In genomic region chr1:224736619-224737352, GRCh38 we compare ENCODE assay signal across 9 cellular contexts.
DNase-seq lines count a peak whose midpoint lies in the region; ATAC-seq and TF ChIP-seq lines count a peak whose summit lies in the region.
"Had no signal": no experiment of that assay in that cellular context is flagged by ENCODE, and none has a peak within 500 bp of the region (broad histone marks: within the 10 kb centered on the region; RNA-seq: fewer than 3 reads in every experiment).

No MANE protein-coding gene starts in this region.

- peak; percentile 41 for ATAC-seq in GM21367 (IDR thresholded peaks at IDR 0.05; ENCODE audit: unreplicated experiment)
- ATAC-seq in HG03520 (IDR thresholded peaks at IDR 0.05; ENCODE audit: unreplicated experiment) = peak; percentile 50

- H3K4me1 Mint-ChIP-seq in activated CD4-positive, alpha-beta T cell treated with anti-CD3 and anti-CD28 coated beads, Interleukin-2, amount 10 ng/mL, durations not matched to agents 7 days and 5 days = peaks cover 22% of the 10 kb centered on the region

- no peak overlapping the region for H3K4me3 Mint-ChIP-seq in activated CD4-positive, alpha-beta T cell treated with anti-CD3 and anti-CD28 coated beads, Interleukin-2, amount 10 ng/mL, durations not matched to agents 7 days and 5 days

- no peak overlapping the region for H3K4me3 ChIP-seq in foreskin fibroblast (ENCODE audit: low read depth in 1 of 2, low read length in 2 of 2)
- no peak overlapping the region for H3K4me3 ChIP-seq in effector memory CD4-positive, alpha-beta T cell (ENCODE audit: insufficient read depth, low read depth, low read length, poor library complexity, severe bottlenecking)
- H3K4me3 ChIP-seq: adrenal gland had no signal

- H3K36me3 Mint-ChIP-seq in activated CD4-positive, alpha-beta T cell treated with anti-CD3 and anti-CD28 coated beads, Interleukin-2, amount 10 ng/mL, durations not matched to agents 7 days and 5 days (ENCODE audit: low read depth) = no peaks in the 10 kb centered on the region

- H3K4me1 ChIP-seq in effector memory CD4-positive, alpha-beta T cell (ENCODE audit: control insufficient read depth, insufficient read depth, low read length, poor library complexity, severe bottlenecking) = peaks cover 5% of the 10 kb centered on the region

- H3K27ac Mint-ChIP-seq in activated CD4-positive, alpha-beta T cell treated with anti-CD3 and anti-CD28 coated beads, Interleukin-2, amount 10 ng/mL, durations not matched to agents 7 days and 5 days = no peak overlapping the region

- CTCF ChIA-PET in activated CD4-positive, alpha-beta T cell treated with anti-CD3 and anti-CD28 coated beads, Interleukin-2, amount 10 ng/mL, durations not matched to agents 7 days and 5 days (lab: Charles Lee) = no interaction called here

- POLR2A ChIA-PET in activated CD4-positive, alpha-beta T cell treated with anti-CD3 and anti-CD28 coated beads, Interleukin-2, amount 10 ng/mL, durations not matched to agents 7 days and 5 days (lab: Charles Lee) = no interaction called here

- peaks cover 4% of the 10 kb centered on the region for H3K27me3 Mint-ChIP-seq in activated CD4-positive, alpha-beta T cell treated with anti-CD3 and anti-CD28 coated beads, Interleukin-2, amount 10 ng/mL, durations not matched to agents 7 days and 5 days

- no peaks in the 10 kb centered on the region for H3K9me3 ChIP-seq in effector memory CD4-positive, alpha-beta T cell (ENCODE audit: control insufficient read depth, low read length)
- H3K9me3 ChIP-seq: adrenal gland had no signal

- H3K27me3 ChIP-seq in effector memory CD4-positive, alpha-beta T cell (replicated peaks; ENCODE audit: control insufficient read depth, insufficient read depth, low read length, poor library complexity, severe bottlenecking) = no peaks in the 10 kb centered on the region
- H3K27me3 ChIP-seq: adrenal gland had no signal

- no peak for TF ChIP-seq CTCF in foreskin fibroblast (IDR thresholded peaks at IDR 0.05; ENCODE audit: low read depth, low read length)

- DNase-seq in DMS153 treated with DMSO at 0.1 percent for 48 hours (lab: John Stamatoyannopoulos, UW; ENCODE audit: unreplicated experiment) (peak; percentile 55), foreskin fibroblast (peak; percentile 59 to 81), substantia nigra (lab: John Stamatoyannopoulos, UW) (peak in 34 of 49 donors; percentile 5 to 67 (median 32)), SIG-M5 treated with dmso at 0.1 percent for 504 hours (lab: John Stamatoyannopoulos, UW; ENCODE audit: unreplicated experiment) (no peak)
- no peak for DNase-seq in activated CD4-positive, alpha-beta T cell treated with anti-CD3 and anti-CD28 coated beads, Interleukin-2, amount 10 ng/mL, durations not matched to agents 7 days and 5 days
- DNase-seq in effector memory CD4-positive, alpha-beta T cell = no peak

- H3K9me3 Mint-ChIP-seq in activated CD4-positive, alpha-beta T cell treated with anti-CD3 and anti-CD28 coated beads, Interleukin-2, amount 10 ng/mL, durations not matched to agents 7 days and 5 days = no peaks in the 10 kb centered on the region

- H3K27ac ChIP-seq in substantia nigra (ENCODE audit: low read depth, low read length, poor library complexity, severe bottlenecking) = peak overlapping the region; percentile 8
- H3K27ac ChIP-seq in effector memory CD4-positive, alpha-beta T cell (ENCODE audit: insufficient read depth, low read length, poor library complexity, severe bottlenecking) = no peak overlapping the region
- H3K27ac ChIP-seq: adrenal gland had no signal

- no peaks in the 10 kb centered on the region for H3K36me3 ChIP-seq in effector memory CD4-positive, alpha-beta T cell (ENCODE audit: control insufficient read depth, insufficient read depth, low read length)
- H3K36me3 ChIP-seq: adrenal gland had no signal

Comparison
In these comparisons a context has a peak if more than half of its experiments do, and no peak if none do; other contexts are left out.
1. DNase-seq: peak in DMS153 treated with DMSO at 0.1 percent for 48 hours (single experiment), foreskin fibroblast (2 of 2) and substantia nigra (34 of 49); none in activated CD4-positive, alpha-beta T cell treated with anti-CD3 and anti-CD28 coated beads, Interleukin-2, amount 10 ng/mL, durations not matched to agents 7 days and 5 days (single experiment), effector memory CD4-positive, alpha-beta T cell (0 of 3) and SIG-M5 treated with dmso at 0.1 percent for 504 hours (single experiment).